ENCODE assay signal across 8 cellular contexts in genomic region chr14:106770149-106770672, GRCh38.
DNase-seq lines count a peak whose midpoint lies in the region; ATAC-seq lines count a peak whose summit lies in the region.
"Not testable (repeated sequence)": the region's sequence is repeated elsewhere in the genome, so short reads cannot be mapped to it uniquely, and the experiment has no call there.

No MANE protein-coding gene starts in this region.

- intact Hi-C loops in activated CD4-positive, alpha-beta T cell treated with anti-CD3 and anti-CD28 coated beads, Interleukin-2, amount 10 ng/mL, durations not matched to agents 24 days and 14 days (cut with micrococcal nuclease); naive thymus-derived CD4-positive, alpha-beta T cell (cut with micrococcal nuclease): not testable (repeated sequence)

- peak; percentile 80 to 86 for ATAC-seq in activated T-cell treated with anti-CD3 and anti-CD28 coated beads, Interleukin-2, amount 50 U/mL, for 72 hours (replicated peaks in 1 of 2)
- ATAC-seq in naive thymus-derived CD4-positive, alpha-beta T cell, result peak; percentile 86

- not testable (repeated sequence) for H3K4me3 Mint-ChIP-seq in T-helper 1 cell treated with Interleukin-12 subunit alpha and Interleukin-12 subunit beta and Interleukin-4 antibody, amounts not matched to agents 30 μg/mL and 1 μg/mL, for 36 hours; activated naive CD8-positive, alpha-beta T cell treated with anti-CD3 and anti-CD28 coated beads for 36 hours
- peak overlapping the region; percentile 35 for H3K4me3 Mint-ChIP-seq in activated CD4-positive, alpha-beta T cell treated with anti-CD3 and anti-CD28 coated beads, Interleukin-2, amount 10 ng/mL, durations not matched to agents 24 days and 14 days
- H3K4me3 Mint-ChIP-seq in activated T-cell treated with anti-CD3 and anti-CD28 coated beads, Interleukin-2, amount 50 U/mL, for 72 hours, result peak overlapping the region in 1 of 2 donors; percentile 6
- peak overlapping the region in 7 of 10 donors; percentile 1 to 70 (median 36) for H3K4me3 Mint-ChIP-seq in naive thymus-derived CD4-positive, alpha-beta T cell

- not testable (repeated sequence) for H3K36me3 Mint-ChIP-seq in T-helper 1 cell treated with Interleukin-12 subunit alpha and Interleukin-12 subunit beta and Interleukin-4 antibody, amounts not matched to agents 30 μg/mL and 1 μg/mL, for 36 hours (ENCODE audit: low read depth); activated CD4-positive, alpha-beta T cell treated with anti-CD3 and anti-CD28 coated beads, Interleukin-2, amount 10 ng/mL, durations not matched to agents 24 days and 14 days (ENCODE audit: low read depth); activated T-cell treated with anti-CD3 and anti-CD28 coated beads, Interleukin-2, amount 50 U/mL, for 72 hours (ENCODE audit: insufficient read depth in 2 of 2); activated naive CD8-positive, alpha-beta T cell treated with anti-CD3 and anti-CD28 coated beads for 36 hours; naive thymus-derived CD4-positive, alpha-beta T cell

- not testable (repeated sequence) for H4K20me1 ChIP-seq in BLaER1

- H3K27ac ChIP-seq in BLaER1, result peak overlapping the region; percentile 92
- H3K27ac ChIP-seq in naive thymus-derived CD4-positive, alpha-beta T cell (ENCODE audit: low read depth, low read length), result not testable (repeated sequence)

- peak overlapping the region; percentile 61 for H3K4me2 ChIP-seq in BLaER1

- H3K27me3 Mint-ChIP-seq in T-helper 1 cell treated with Interleukin-12 subunit alpha and Interleukin-12 subunit beta and Interleukin-4 antibody, amounts not matched to agents 30 μg/mL and 1 μg/mL, for 36 hours (ENCODE audit: low read depth); activated CD4-positive, alpha-beta T cell treated with anti-CD3 and anti-CD28 coated beads, Interleukin-2, amount 10 ng/mL, durations not matched to agents 24 days and 14 days; activated T-cell treated with anti-CD3 and anti-CD28 coated beads, Interleukin-2, amount 50 U/mL, for 72 hours (ENCODE audit: low read depth); activated naive CD8-positive, alpha-beta T cell treated with anti-CD3 and anti-CD28 coated beads for 36 hours; naive thymus-derived CD4-positive, alpha-beta T cell: not testable (repeated sequence)

- H3K9ac ChIP-seq in BLaER1, result peak overlapping the region; percentile 86

- POLR2A ChIA-PET in naive thymus-derived CD4-positive, alpha-beta T cell (lab: Charles Lee), result not testable (repeated sequence)

- peak overlapping the region; percentile 67 for H3K4me3 ChIP-seq in BLaER1
- H3K4me3 ChIP-seq in naive thymus-derived CD4-positive, alpha-beta T cell (ENCODE audit: low read length), result not testable (repeated sequence)

- not testable (repeated sequence) for H3K36me3 ChIP-seq in BLaER1; naive thymus-derived CD4-positive, alpha-beta T cell (ENCODE audit: control insufficient read depth in 2 of 3, insufficient read depth in 3 of 3, low read length in 3 of 3)

- peak overlapping the region; percentile 12 for H3K27ac Mint-ChIP-seq in T-helper 1 cell treated with Interleukin-12 subunit alpha and Interleukin-12 subunit beta and Interleukin-4 antibody, amounts not matched to agents 30 μg/mL and 1 μg/mL, for 36 hours
- H3K27ac Mint-ChIP-seq in activated CD4-positive, alpha-beta T cell treated with anti-CD3 and anti-CD28 coated beads, Interleukin-2, amount 10 ng/mL, durations not matched to agents 24 days and 14 days, result not testable (repeated sequence)
- peak overlapping the region; percentile 47 for H3K27ac Mint-ChIP-seq in activated T-cell treated with anti-CD3 and anti-CD28 coated beads, Interleukin-2, amount 50 U/mL, for 72 hours
- peak overlapping the region; percentile 8 for H3K27ac Mint-ChIP-seq in activated naive CD8-positive, alpha-beta T cell treated with anti-CD3 and anti-CD28 coated beads for 36 hours
- H3K27ac Mint-ChIP-seq in naive thymus-derived CD4-positive, alpha-beta T cell, result peak overlapping the region; percentile 10 to 92 (median 65)

- H3K9me3 ChIP-seq in BLaER1; naive thymus-derived CD4-positive, alpha-beta T cell (ENCODE audit: control insufficient read depth in 2 of 3, low read length in 3 of 3): not testable (repeated sequence)

- peaks cover 59% of the 10 kb centered on the region for H3K4me1 ChIP-seq in BLaER1
- peaks cover 7 to 26% of the 10 kb centered on the region in 2 donors for H3K4me1 ChIP-seq in naive thymus-derived CD4-positive, alpha-beta T cell (ENCODE audit: control insufficient read depth in 2 of 2, insufficient read depth in 2 of 2, low read length in 2 of 2)

- CTCF ChIA-PET in naive thymus-derived CD4-positive, alpha-beta T cell (lab: Charles Lee), result not testable (repeated sequence)

- peaks cover 30% of the 10 kb centered on the region for H3K4me1 Mint-ChIP-seq in T-helper 1 cell treated with Interleukin-12 subunit alpha and Interleukin-12 subunit beta and Interleukin-4 antibody, amounts not matched to agents 30 μg/mL and 1 μg/mL, for 36 hours (ENCODE audit: low read depth)
- peaks cover 31% of the 10 kb centered on the region for H3K4me1 Mint-ChIP-seq in activated CD4-positive, alpha-beta T cell treated with anti-CD3 and anti-CD28 coated beads, Interleukin-2, amount 10 ng/mL, durations not matched to agents 24 days and 14 days
- H3K4me1 Mint-ChIP-seq in activated T-cell treated with anti-CD3 and anti-CD28 coated beads, Interleukin-2, amount 50 U/mL, for 72 hours (ENCODE audit: low read depth), result peaks cover 50% of the 10 kb centered on the region
- peaks cover 30% of the 10 kb centered on the region for H3K4me1 Mint-ChIP-seq in activated naive CD8-positive, alpha-beta T cell treated with anti-CD3 and anti-CD28 coated beads for 36 hours
- H3K4me1 Mint-ChIP-seq in naive thymus-derived CD4-positive, alpha-beta T cell, result peaks cover 18 to 59% (median 37%) of the 10 kb centered on the region in 7 donors

- not testable (repeated sequence) for H3K27me3 ChIP-seq in BLaER1; naive thymus-derived CD4-positive, alpha-beta T cell (ENCODE audit: control insufficient read depth in 2 of 2, insufficient read depth in 2 of 2, low read length in 2 of 2)

- DNase-seq in GF-D8 (lab: John Stamatoyannopoulos, UW) (peak; percentile 47), MV-4-11 (lab: John Stamatoyannopoulos, UW) (peak; percentile 80)
- not testable (repeated sequence) for DNase-seq in activated CD4-positive, alpha-beta T cell treated with anti-CD3 and anti-CD28 coated beads, Interleukin-2, amount 10 ng/mL, durations not matched to agents 24 days and 14 days; activated T-cell treated with anti-CD3 and anti-CD28 coated beads, Interleukin-2, amount 50 U/mL, for 72 hours; activated naive CD8-positive, alpha-beta T cell treated with anti-CD3 and anti-CD28 coated beads for 36 hours; naive thymus-derived CD4-positive, alpha-beta T cell

- not testable (repeated sequence) for H3K9me3 Mint-ChIP-seq in T-helper 1 cell treated with Interleukin-12 subunit alpha and Interleukin-12 subunit beta and Interleukin-4 antibody, amounts not matched to agents 30 μg/mL and 1 μg/mL, for 36 hours; activated CD4-positive, alpha-beta T cell treated with anti-CD3 and anti-CD28 coated beads, Interleukin-2, amount 10 ng/mL, durations not matched to agents 24 days and 14 days; activated T-cell treated with anti-CD3 and anti-CD28 coated beads, Interleukin-2, amount 50 U/mL, for 72 hours; activated naive CD8-positive, alpha-beta T cell treated with anti-CD3 and anti-CD28 coated beads for 36 hours; naive thymus-derived CD4-positive, alpha-beta T cell
